Comparison of ENCODE assay signal across 9 cellular contexts in genomic region chr7:12518920-12519681, GRCh38. TPM values are rescaled to one million over a fixed set of nuclear protein-coding genes. Genes with fewer than 3 reads are reported as not detected.
A peak's percentile ranks its signal among the peaks of the same experiment; 100 is the strongest.
DNase-seq lines count a peak whose midpoint lies in the region; ATAC-seq, FAIRE-seq and TF ChIP-seq lines count a peak whose summit lies in the region.
"Had no signal": no experiment of that assay in that cellular context is flagged by ENCODE, and none has a peak within 500 bp of the region (broad histone marks: within the 10 kb centered on the region; RNA-seq: fewer than 3 reads in every experiment).

No MANE protein-coding gene starts in this region.

- no peak for DNase-seq in activated CD8-positive, alpha-beta memory T cell treated with anti-CD3 and anti-CD28 coated beads, Interleukin-2, amount 10 ng/mL, durations not matched to agents 7 days and 5 days
- no peak for DNase-seq in activated CD8-positive, alpha-beta memory T cell treated with anti-CD3 and anti-CD28 coated beads for 24 hours
- DNase-seq in HFFc6 (peak; percentile 12), MG63 (peak; percentile 9), endothelial cell (ENCODE audit: low spot score) (peak; percentile 34), cortex of kidney (lab: John Stamatoyannopoulos, UW) (no peak), posterior cingulate gyrus (no peak), GM12892 (ENCODE audit: insufficient read length) (no peak)

- H3K36me3 Mint-ChIP-seq in activated CD8-positive, alpha-beta memory T cell treated with anti-CD3 and anti-CD28 coated beads, Interleukin-2, amount 10 ng/mL, durations not matched to agents 7 days and 5 days = no peaks in the 10 kb centered on the region
- H3K36me3 Mint-ChIP-seq in HFFc6 (ENCODE audit: low read depth) (no peaks in the 10 kb centered on the region), endothelial cell (ENCODE audit: low read depth, unreplicated experiment) (no peaks in the 10 kb centered on the region)

- CTCF ChIA-PET in activated CD8-positive, alpha-beta memory T cell treated with anti-CD3 and anti-CD28 coated beads, Interleukin-2, amount 10 ng/mL, durations not matched to agents 7 days and 5 days (lab: Charles Lee) = no interaction called here

- H3K27me3 ChIP-seq in MG63 = peaks cover 13% of the 10 kb centered on the region

- peaks cover 14% of the 10 kb centered on the region for H3K27me3 Mint-ChIP-seq in activated CD8-positive, alpha-beta memory T cell treated with anti-CD3 and anti-CD28 coated beads, Interleukin-2, amount 10 ng/mL, durations not matched to agents 7 days and 5 days
- H3K27me3 Mint-ChIP-seq in HFFc6 (ENCODE audit: insufficient read depth) (peaks cover 6% of the 10 kb centered on the region; the same call in 1 of the 2 replicates), endothelial cell (ENCODE audit: unreplicated experiment) (no peaks in the 10 kb centered on the region)

- TF ChIP-seq POLR2A in GM12892 (IDR thresholded peaks at IDR 0.05; ENCODE audit: low read depth, low read length) = no peak

- no peaks in the 10 kb centered on the region; the same call in 1 of the 2 replicates for H3K9me3 ChIP-seq in MG63

- H3K4me3 ChIP-seq in MG63 = no peak overlapping the region

- no peaks in the 10 kb centered on the region for H3K9me3 Mint-ChIP-seq in activated CD8-positive, alpha-beta memory T cell treated with anti-CD3 and anti-CD28 coated beads, Interleukin-2, amount 10 ng/mL, durations not matched to agents 7 days and 5 days (ENCODE audit: low read depth)
- peaks cover 15% of the 10 kb centered on the region for H3K9me3 Mint-ChIP-seq in HFFc6
- no peaks in the 10 kb centered on the region for H3K9me3 Mint-ChIP-seq in endothelial cell (ENCODE audit: unreplicated experiment)

- H3K36me3 ChIP-seq in MG63 = no peaks in the 10 kb centered on the region

- intact Hi-C loops in posterior cingulate gyrus (cut with DNase I) = no loop called here

- TF ChIP-seq CTCF in HFFc6 (IDR thresholded peaks at IDR 0.05) (peak; percentile 70), endothelial cell (IDR thresholded peaks at IDR 0.05; ENCODE audit: unreplicated experiment) (peak; percentile 76)

- H3K27ac Mint-ChIP-seq in activated CD8-positive, alpha-beta memory T cell treated with anti-CD3 and anti-CD28 coated beads, Interleukin-2, amount 10 ng/mL, durations not matched to agents 7 days and 5 days = no peak overlapping the region
- H3K27ac Mint-ChIP-seq in HFFc6 = no peak overlapping the region
- H3K27ac Mint-ChIP-seq in endothelial cell (ENCODE audit: unreplicated experiment) = no peak overlapping the region
- H3K27ac Mint-ChIP-seq: activated naive CD4-positive, alpha-beta T cell treated with anti-CD3 and anti-CD28 coated beads, Interleukin-2, amount 50 U/mL, for 72 hours had no signal

- H3K4me1 Mint-ChIP-seq in activated CD8-positive, alpha-beta memory T cell treated with anti-CD3 and anti-CD28 coated beads, Interleukin-2, amount 10 ng/mL, durations not matched to agents 7 days and 5 days = no peaks in the 10 kb centered on the region
- H3K4me1 Mint-ChIP-seq in HFFc6 (ENCODE audit: low read depth) (no peaks in the 10 kb centered on the region), endothelial cell (ENCODE audit: unreplicated experiment) (no peaks in the 10 kb centered on the region)

- H3K4me3 Mint-ChIP-seq in activated CD8-positive, alpha-beta memory T cell treated with anti-CD3 and anti-CD28 coated beads, Interleukin-2, amount 10 ng/mL, durations not matched to agents 7 days and 5 days = no peak overlapping the region
- no peak overlapping the region for H3K4me3 Mint-ChIP-seq in HFFc6
- no peak overlapping the region for H3K4me3 Mint-ChIP-seq in endothelial cell (ENCODE audit: unreplicated experiment)

- peak; percentile 30 for ATAC-seq in activated CD8-positive, alpha-beta memory T cell treated with anti-CD3 and anti-CD28 coated beads, Interleukin-2, amount 10 ng/mL, durations not matched to agents 7 days and 5 days

- FAIRE-seq in GM12892 (lab: Jason Lieb, UNC) = no peak

RNA-seq across cellular contexts. Expression of gene SCIN, which starts 51.4 kb away (rescaled TPM):
- 1 to 10 TPM; 1.0 to 1.4 TPM for total RNA-seq in activated CD8-positive, alpha-beta memory T cell treated with anti-CD3 and anti-CD28 coated beads, Interleukin-2, amount 10 ng/mL, durations not matched to agents 7 days and 5 days
- total RNA-seq in HFFc6 (2021; fragmentation: NEBNext Ultra II Directional; extraction: Animal tissue kit (Norgen Biotek cat#: 25700)) = 10 to 100 TPM in 4 of 6 experiments, 1 to 10 TPM in 1, under 1 TPM in 1; 0.92 to 50.8 (median 47.4) TPM
- not detected in 2 replicates for total RNA-seq in MG63 (2014; rRNA removed; shearing (Covaris generic); ENCODE audit: low replicate concordance)
- total RNA-seq in endothelial cell (ENCODE audit: unreplicated experiment) = 8.2 TPM
- polyA plus RNA-seq in GM12892 (2012; ENCODE audit: missing spikeins) = 0.30 TPM

Comparison
In these comparisons a context has a peak if more than half of its experiments do, and no peak if none do; other contexts are left out.
1. DNase-seq: peak in HFFc6 (single experiment), MG63 (single experiment) and endothelial cell (single experiment); none in activated CD8-positive, alpha-beta memory T cell treated with anti-CD3 and anti-CD28 coated beads, Interleukin-2, amount 10 ng/mL, durations not matched to agents 7 days and 5 days (single experiment), activated CD8-positive, alpha-beta memory T cell treated with anti-CD3 and anti-CD28 coated beads for 24 hours (single experiment), cortex of kidney (single experiment), posterior cingulate gyrus (0 of 10) and GM12892 (single experiment).